Comparison of ENCODE assay signal across 1 cellular context in the genomic region with DNA sequence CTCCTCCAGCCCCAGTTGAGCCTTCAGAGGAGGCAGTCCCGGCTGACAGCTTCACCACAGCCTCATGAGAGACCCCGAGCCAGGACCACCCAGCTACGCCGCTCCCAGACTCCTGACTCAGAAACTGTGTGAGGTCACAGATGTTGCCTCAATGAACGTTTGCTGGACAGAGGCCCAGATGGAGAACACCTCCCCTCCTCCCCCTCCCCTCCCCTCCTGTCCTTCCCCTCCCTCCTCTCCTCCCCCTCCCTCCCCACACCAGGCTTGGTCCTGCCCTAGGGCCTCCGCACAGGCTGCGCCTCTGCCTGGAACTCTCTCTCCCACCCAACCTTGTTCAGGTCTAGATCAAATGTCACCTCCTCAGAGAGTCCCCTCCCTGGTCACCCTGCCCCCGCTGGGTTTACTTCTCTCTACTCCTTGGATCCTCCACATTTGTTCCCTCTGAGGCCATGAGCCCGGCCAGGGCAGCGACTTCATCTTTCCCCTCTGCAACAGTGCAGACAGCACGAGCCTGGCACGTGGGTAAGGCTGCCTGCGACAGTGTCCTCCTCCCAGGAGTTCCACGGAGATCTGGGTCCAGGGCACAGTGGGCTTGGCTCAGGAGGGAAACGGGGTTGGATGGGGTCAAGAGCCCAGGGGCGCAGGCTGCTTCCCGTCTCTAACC.
TF ChIP-seq lines count a peak whose summit lies in the region.

No MANE protein-coding gene starts in this region.

TF ChIP-seq in HEK293, 187 proteins besides CTCF, POLR2A, EP300 and RAD21 (continued from another document):
- TF ChIP-seq HOXC10 (CRISPR knock-in tag; IDR thresholded peaks at IDR 0.05) (no peak), ZNF747 (tag by site-specific recombination; IDR thresholded peaks at IDR 0.05) (no peak), ZNF426 (tag by site-specific recombination; IDR thresholded peaks at IDR 0.05) (no peak), ZNF660 (tag by site-specific recombination; IDR thresholded peaks at IDR 0.05) (no peak), ZNF501 (tag by site-specific recombination; IDR thresholded peaks at IDR 0.05) (no peak), GLIS1 (tag by site-specific recombination; IDR thresholded peaks at IDR 0.05) (no peak), ZNF423 (tag by site-specific recombination; IDR thresholded peaks at IDR 0.05) (no peak), EGR2 (tag by site-specific recombination; IDR thresholded peaks at IDR 0.05; ENCODE audit: low read depth) (no peak)
- TF ChIP-seq, protein P1, sequence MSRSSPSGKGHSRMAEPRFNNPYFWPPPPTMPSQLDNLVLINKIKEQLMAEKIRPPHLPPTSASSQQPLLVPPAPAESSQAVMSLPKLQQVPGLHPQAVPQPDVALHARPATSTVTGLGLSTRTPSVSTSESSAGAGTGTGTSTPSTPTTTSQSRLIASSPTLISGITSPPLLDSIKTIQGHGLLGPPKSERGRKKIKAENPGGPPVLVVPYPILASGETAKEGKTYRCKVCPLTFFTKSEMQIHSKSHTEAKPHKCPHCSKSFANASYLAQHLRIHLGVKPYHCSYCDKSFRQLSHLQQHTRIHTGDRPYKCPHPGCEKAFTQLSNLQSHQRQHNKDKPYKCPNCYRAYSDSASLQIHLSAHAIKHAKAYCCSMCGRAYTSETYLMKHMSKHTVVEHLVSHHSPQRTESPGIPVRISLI (tag by site-specific recombination; IDR thresholded peaks at IDR 0.05): no peak
- TF ChIP-seq, protein P2, sequence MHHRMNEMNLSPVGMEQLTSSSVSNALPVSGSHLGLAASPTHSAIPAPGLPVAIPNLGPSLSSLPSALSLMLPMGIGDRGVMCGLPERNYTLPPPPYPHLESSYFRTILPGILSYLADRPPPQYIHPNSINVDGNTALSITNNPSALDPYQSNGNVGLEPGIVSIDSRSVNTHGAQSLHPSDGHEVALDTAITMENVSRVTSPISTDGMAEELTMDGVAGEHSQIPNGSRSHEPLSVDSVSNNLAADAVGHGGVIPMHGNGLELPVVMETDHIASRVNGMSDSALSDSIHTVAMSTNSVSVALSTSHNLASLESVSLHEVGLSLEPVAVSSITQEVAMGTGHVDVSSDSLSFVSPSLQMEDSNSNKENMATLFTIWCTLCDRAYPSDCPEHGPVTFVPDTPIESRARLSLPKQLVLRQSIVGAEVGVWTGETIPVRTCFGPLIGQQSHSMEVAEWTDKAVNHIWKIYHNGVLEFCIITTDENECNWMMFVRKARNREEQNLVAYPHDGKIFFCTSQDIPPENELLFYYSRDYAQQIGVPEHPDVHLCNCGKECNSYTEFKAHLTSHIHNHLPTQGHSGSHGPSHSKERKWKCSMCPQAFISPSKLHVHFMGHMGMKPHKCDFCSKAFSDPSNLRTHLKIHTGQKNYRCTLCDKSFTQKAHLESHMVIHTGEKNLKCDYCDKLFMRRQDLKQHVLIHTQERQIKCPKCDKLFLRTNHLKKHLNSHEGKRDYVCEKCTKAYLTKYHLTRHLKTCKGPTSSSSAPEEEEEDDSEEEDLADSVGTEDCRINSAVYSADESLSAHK (tag by site-specific recombination; IDR thresholded peaks at IDR 0.05): no peak
- TF ChIP-seq, protein P3, sequence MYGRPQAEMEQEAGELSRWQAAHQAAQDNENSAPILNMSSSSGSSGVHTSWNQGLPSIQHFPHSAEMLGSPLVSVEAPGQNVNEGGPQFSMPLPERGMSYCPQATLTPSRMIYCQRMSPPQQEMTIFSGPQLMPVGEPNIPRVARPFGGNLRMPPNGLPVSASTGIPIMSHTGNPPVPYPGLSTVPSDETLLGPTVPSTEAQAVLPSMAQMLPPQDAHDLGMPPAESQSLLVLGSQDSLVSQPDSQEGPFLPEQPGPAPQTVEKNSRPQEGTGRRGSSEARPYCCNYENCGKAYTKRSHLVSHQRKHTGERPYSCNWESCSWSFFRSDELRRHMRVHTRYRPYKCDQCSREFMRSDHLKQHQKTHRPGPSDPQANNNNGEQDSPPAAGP (tag by site-specific recombination; IDR thresholded peaks at IDR 0.05): 0 out of 2 replicates have a peak, but pooled peaks have one; percentile 13
- TF ChIP-seq, protein P4, sequence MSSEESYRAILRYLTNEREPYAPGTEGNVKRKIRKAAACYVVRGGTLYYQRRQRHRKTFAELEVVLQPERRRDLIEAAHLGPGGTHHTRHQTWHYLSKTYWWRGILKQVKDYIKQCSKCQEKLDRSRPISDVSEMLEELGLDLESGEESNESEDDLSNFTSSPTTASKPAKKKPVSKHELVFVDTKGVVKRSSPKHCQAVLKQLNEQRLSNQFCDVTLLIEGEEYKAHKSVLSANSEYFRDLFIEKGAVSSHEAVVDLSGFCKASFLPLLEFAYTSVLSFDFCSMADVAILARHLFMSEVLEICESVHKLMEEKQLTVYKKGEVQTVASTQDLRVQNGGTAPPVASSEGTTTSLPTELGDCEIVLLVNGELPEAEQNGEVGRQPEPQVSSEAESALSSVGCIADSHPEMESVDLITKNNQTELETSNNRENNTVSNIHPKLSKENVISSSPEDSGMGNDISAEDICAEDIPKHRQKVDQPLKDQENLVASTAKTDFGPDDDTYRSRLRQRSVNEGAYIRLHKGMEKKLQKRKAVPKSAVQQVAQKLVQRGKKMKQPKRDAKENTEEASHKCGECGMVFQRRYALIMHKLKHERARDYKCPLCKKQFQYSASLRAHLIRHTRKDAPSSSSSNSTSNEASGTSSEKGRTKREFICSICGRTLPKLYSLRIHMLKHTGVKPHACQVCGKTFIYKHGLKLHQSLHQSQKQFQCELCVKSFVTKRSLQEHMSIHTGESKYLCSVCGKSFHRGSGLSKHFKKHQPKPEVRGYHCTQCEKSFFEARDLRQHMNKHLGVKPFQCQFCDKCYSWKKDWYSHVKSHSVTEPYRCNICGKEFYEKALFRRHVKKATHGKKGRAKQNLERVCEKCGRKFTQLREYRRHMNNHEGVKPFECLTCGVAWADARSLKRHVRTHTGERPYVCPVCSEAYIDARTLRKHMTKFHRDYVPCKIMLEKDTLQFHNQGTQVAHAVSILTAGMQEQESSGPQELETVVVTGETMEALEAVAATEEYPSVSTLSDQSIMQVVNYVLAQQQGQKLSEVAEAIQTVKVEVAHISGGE (tag by site-specific recombination; conservative IDR thresholded peaks at IDR 0.05; ENCODE audit: low read depth): no peak
- TF ChIP-seq, protein P5, sequence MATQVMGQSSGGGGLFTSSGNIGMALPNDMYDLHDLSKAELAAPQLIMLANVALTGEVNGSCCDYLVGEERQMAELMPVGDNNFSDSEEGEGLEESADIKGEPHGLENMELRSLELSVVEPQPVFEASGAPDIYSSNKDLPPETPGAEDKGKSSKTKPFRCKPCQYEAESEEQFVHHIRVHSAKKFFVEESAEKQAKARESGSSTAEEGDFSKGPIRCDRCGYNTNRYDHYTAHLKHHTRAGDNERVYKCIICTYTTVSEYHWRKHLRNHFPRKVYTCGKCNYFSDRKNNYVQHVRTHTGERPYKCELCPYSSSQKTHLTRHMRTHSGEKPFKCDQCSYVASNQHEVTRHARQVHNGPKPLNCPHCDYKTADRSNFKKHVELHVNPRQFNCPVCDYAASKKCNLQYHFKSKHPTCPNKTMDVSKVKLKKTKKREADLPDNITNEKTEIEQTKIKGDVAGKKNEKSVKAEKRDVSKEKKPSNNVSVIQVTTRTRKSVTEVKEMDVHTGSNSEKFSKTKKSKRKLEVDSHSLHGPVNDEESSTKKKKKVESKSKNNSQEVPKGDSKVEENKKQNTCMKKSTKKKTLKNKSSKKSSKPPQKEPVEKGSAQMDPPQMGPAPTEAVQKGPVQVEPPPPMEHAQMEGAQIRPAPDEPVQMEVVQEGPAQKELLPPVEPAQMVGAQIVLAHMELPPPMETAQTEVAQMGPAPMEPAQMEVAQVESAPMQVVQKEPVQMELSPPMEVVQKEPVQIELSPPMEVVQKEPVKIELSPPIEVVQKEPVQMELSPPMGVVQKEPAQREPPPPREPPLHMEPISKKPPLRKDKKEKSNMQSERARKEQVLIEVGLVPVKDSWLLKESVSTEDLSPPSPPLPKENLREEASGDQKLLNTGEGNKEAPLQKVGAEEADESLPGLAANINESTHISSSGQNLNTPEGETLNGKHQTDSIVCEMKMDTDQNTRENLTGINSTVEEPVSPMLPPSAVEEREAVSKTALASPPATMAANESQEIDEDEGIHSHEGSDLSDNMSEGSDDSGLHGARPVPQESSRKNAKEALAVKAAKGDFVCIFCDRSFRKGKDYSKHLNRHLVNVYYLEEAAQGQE (tag by site-specific recombination; IDR thresholded peaks at IDR 0.05): peak; percentile 60
TF ChIP-seq in HEK293: peak in this region for 3.
